In the genomic region with DNA sequence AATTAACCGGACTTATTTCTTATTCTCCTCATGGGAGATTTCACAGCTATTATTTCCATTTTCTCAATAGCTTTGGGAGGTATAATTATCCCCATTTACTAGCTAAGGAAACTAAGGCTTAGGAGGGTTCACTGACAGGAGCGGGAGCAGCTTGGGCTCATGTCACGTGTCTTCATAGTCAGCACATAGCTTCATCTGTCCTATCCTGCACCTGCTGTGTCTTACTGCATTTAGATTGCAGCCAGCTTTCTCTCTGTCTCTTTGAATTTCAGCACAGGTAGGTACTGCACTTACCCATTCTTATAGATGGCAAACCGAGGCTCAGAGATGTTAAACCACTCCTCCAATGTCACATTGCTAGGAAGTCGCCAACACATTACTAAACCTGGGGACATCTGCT, we compare ENCODE assay signal across 25 cellular contexts.
"Had no signal": no experiment of that assay in that cellular context is flagged by ENCODE, and none has a peak within 500 bp of the region (broad histone marks: within the 10 kb centered on the region; RNA-seq: fewer than 3 reads in every experiment).

No MANE protein-coding gene starts in this region.

- H3K36me3 Mint-ChIP-seq: activated naive CD8-positive, alpha-beta T cell treated with anti-CD3 and anti-CD28 coated beads, Interleukin-2, amount 10 ng/mL, durations not matched to agents 7 days and 5 days; naive B cell; stimulated activated naive B cell treated with anti-CD40 and anti-IgM and Interleukin-4, amounts not matched to agents 10 μg/mL and 1 μg/mL and 100 μg/mL, for 72 hours; type B pancreatic cell had no signal

- H3K27me3 ChIP-seq: breast epithelium, esophagus squamous epithelium, ovary, right lobe of liver, vagina had no signal

- H3K4me3 Mint-ChIP-seq: activated naive CD4-positive, alpha-beta T cell treated with anti-CD3 and anti-CD28 coated beads for 36 hours; activated naive CD8-positive, alpha-beta T cell treated with anti-CD3 and anti-CD28 coated beads, Interleukin-2, amount 10 ng/mL, durations not matched to agents 7 days and 5 days; central memory CD8-positive, alpha-beta T cell; naive B cell; neural crest cell; stimulated activated naive B cell treated with anti-CD40 and anti-IgM and Interleukin-4, amounts not matched to agents 10 μg/mL and 1 μg/mL and 100 μg/mL, for 72 hours; T-helper 17 cell; type B pancreatic cell had no signal

- DNase-seq: activated CD4-positive, alpha-beta T cell treated with anti-CD3 and anti-CD28 coated beads for 4 hours; activated CD4-positive, alpha-beta T cell treated with anti-CD3 and anti-CD28 coated beads, Interleukin-2, amount 50 U/mL, for 48 hours; activated CD4-positive, CD25-positive, alpha-beta regulatory T cell; activated naive CD4-positive, alpha-beta T cell treated with anti-CD3 and anti-CD28 coated beads for 36 hours; activated naive CD8-positive, alpha-beta T cell treated with anti-CD3 and anti-CD28 coated beads, Interleukin-2, amount 10 ng/mL, durations not matched to agents 7 days and 5 days; activated T-cell treated with anti-CD3 and anti-CD28 coated beads, Interleukin-2, amount 50 U/mL, for 48 hours; esophagus squamous epithelium; mesendoderm; naive B cell; stimulated activated CD4-positive, alpha-beta T cell treated with anti-CD3 and anti-CD28 coated beads, Interleukin-2, amount 100 ng/mL, for 48 hours; stimulated activated CD8-positive, alpha-beta memory T cell treated with anti-CD3 and anti-CD28 coated beads, Interleukin-4, amount 100 ng/mL, for 48 hours; stimulated activated naive B cell treated with anti-CD40 and anti-IgM and Interleukin-4, amounts not matched to agents 10 μg/mL and 1 μg/mL and 100 μg/mL, for 72 hours; T-helper 17 cell had no signal

- H3K27ac Mint-ChIP-seq: activated naive CD4-positive, alpha-beta T cell treated with anti-CD3 and anti-CD28 coated beads for 36 hours; activated naive CD8-positive, alpha-beta T cell treated with anti-CD3 and anti-CD28 coated beads, Interleukin-2, amount 10 ng/mL, durations not matched to agents 7 days and 5 days; naive B cell; stimulated activated naive B cell treated with anti-CD40 and anti-IgM and Interleukin-4, amounts not matched to agents 10 μg/mL and 1 μg/mL and 100 μg/mL, for 72 hours; T-helper 17 cell; type B pancreatic cell had no signal

- H3K9me3 Mint-ChIP-seq: activated naive CD4-positive, alpha-beta T cell treated with anti-CD3 and anti-CD28 coated beads for 36 hours; activated naive CD8-positive, alpha-beta T cell treated with anti-CD3 and anti-CD28 coated beads, Interleukin-2, amount 10 ng/mL, durations not matched to agents 7 days and 5 days; central memory CD8-positive, alpha-beta T cell; neural crest cell; stimulated activated naive B cell treated with anti-CD40 and anti-IgM and Interleukin-4, amounts not matched to agents 10 μg/mL and 1 μg/mL and 100 μg/mL, for 72 hours; type B pancreatic cell had no signal

- H3K4me3 ChIP-seq: breast epithelium, coronary artery, esophagus squamous epithelium, heart right ventricle, lower lobe of right lung, mucosa of descending colon, ovary, right lobe of liver, thoracic aorta, vagina had no signal

- H3K4me1 Mint-ChIP-seq: activated naive CD8-positive, alpha-beta T cell treated with anti-CD3 and anti-CD28 coated beads, Interleukin-2, amount 10 ng/mL, durations not matched to agents 7 days and 5 days; central memory CD8-positive, alpha-beta T cell; naive B cell; T-helper 17 cell had no signal

- H3K36me3 ChIP-seq: breast epithelium, esophagus squamous epithelium, heart right ventricle, lower lobe of right lung, ovary, right lobe of liver, thoracic aorta, vagina had no signal

- H3K27me3 Mint-ChIP-seq: central memory CD8-positive, alpha-beta T cell; naive B cell; stimulated activated naive B cell treated with anti-CD40 and anti-IgM and Interleukin-4, amounts not matched to agents 10 μg/mL and 1 μg/mL and 100 μg/mL, for 72 hours; T-helper 17 cell had no signal

- H3K9me3 ChIP-seq: breast epithelium, esophagus squamous epithelium, heart right ventricle, lower lobe of right lung, mucosa of descending colon, ovary, right lobe of liver, thoracic aorta, vagina had no signal

- ATAC-seq: stimulated activated naive B cell treated with anti-CD40 and anti-IgM and Interleukin-4, amounts not matched to agents 10 μg/mL and 1 μg/mL and 100 μg/mL, for 72 hours; T-helper 17 cell had no signal

- H3K4me1 ChIP-seq: right lobe of liver had no signal

- H3K27ac ChIP-seq: coronary artery, ovary, right lobe of liver, thoracic aorta, vagina had no signal
